Comparison of ENCODE assay signal across 8 cellular contexts in genomic region chr3:183261103-183261502, GRCh38.
"Had no signal": no experiment of that assay in that cellular context is flagged by ENCODE, and none has a peak within 500 bp of the region (broad histone marks: within the 10 kb centered on the region; RNA-seq: fewer than 3 reads in every experiment).

No MANE protein-coding gene starts in this region.

- H3K27me3 ChIP-seq: gastroesophageal sphincter had no signal

- H3K9me3 ChIP-seq: gastroesophageal sphincter had no signal

- H3K79me2 ChIP-seq: parathyroid adenoma had no signal

- H3K27ac ChIP-seq: gastroesophageal sphincter, parathyroid adenoma had no signal

- DNase-seq: activated CD4-positive, CD25-positive, alpha-beta regulatory T cell; activated effector memory CD4-positive, alpha-beta T cell treated with Interleukin-2 at 50 U/mL for 16 hours; activated T-cell treated with anti-CD3 and anti-CD28 coated beads, Interleukin-2, amount 50 U/mL, for 1 hour; anterior cingulate cortex; left ventricle myocardium superior; mesenchymal stem cell had no signal

- ATAC-seq: gastroesophageal sphincter, left ventricle myocardium superior had no signal

- H2AFZ ChIP-seq: parathyroid adenoma had no signal

- H3K36me3 ChIP-seq: gastroesophageal sphincter had no signal

- H3K9ac ChIP-seq: parathyroid adenoma had no signal

- H3K4me3 ChIP-seq: gastroesophageal sphincter had no signal
